Comparison of ENCODE assay signal across 8 cellular contexts in genomic region chr14:78697341-78697740, GRCh38.
DNase-seq lines count a peak whose midpoint lies in the region; ATAC-seq and TF ChIP-seq lines count a peak whose summit lies in the region.

No MANE protein-coding gene starts in this region.

- H3K36me3 Mint-ChIP-seq in osteocyte (ENCODE audit: unreplicated experiment) = no peaks in the 10 kb centered on the region
- no peaks in the 10 kb centered on the region for H3K36me3 Mint-ChIP-seq in activated T-cell treated with anti-CD3 and anti-CD28 coated beads, Interleukin-2, amount 50 U/mL, for 72 hours (ENCODE audit: insufficient read depth in 2 of 2)

- H3K27me3 Mint-ChIP-seq in osteocyte (ENCODE audit: unreplicated experiment) = no peaks in the 10 kb centered on the region
- no peaks in the 10 kb centered on the region for H3K27me3 Mint-ChIP-seq in activated T-cell treated with anti-CD3 and anti-CD28 coated beads, Interleukin-2, amount 50 U/mL, for 72 hours (ENCODE audit: low read depth)

- no peaks in the 10 kb centered on the region for H3K4me1 Mint-ChIP-seq in osteocyte (ENCODE audit: unreplicated experiment)
- no peaks in the 10 kb centered on the region for H3K4me1 Mint-ChIP-seq in activated T-cell treated with anti-CD3 and anti-CD28 coated beads, Interleukin-2, amount 50 U/mL, for 72 hours (ENCODE audit: low read depth)

- no peak for ATAC-seq in HG03039 (IDR thresholded peaks at IDR 0.05; ENCODE audit: unreplicated experiment)
- ATAC-seq in HG03439 (IDR thresholded peaks at IDR 0.05; ENCODE audit: unreplicated experiment) = no peak
- no peak for ATAC-seq in GM19395 (IDR thresholded peaks at IDR 0.05; ENCODE audit: unreplicated experiment)
- ATAC-seq in activated T-cell treated with anti-CD3 and anti-CD28 coated beads, Interleukin-2, amount 50 U/mL, for 72 hours (replicated peaks in 1 of 2) = no peak

- H3K27ac Mint-ChIP-seq in osteocyte (ENCODE audit: unreplicated experiment) = no peak overlapping the region
- H3K27ac Mint-ChIP-seq in activated T-cell treated with anti-CD3 and anti-CD28 coated beads, Interleukin-2, amount 50 U/mL, for 72 hours = no peak overlapping the region

- DNase-seq in NCI-H1694 treated with DMSO at 0.1 percent for 48 hours (lab: John Stamatoyannopoulos, UW) = peak; percentile 70
- peak; percentile 3 for DNase-seq in cerebellar cortex (ENCODE audit: low spot score)
- DNase-seq in osteocyte (ENCODE audit: extremely low spot score, unreplicated experiment) = no peak
- DNase-seq in activated T-cell treated with anti-CD3 and anti-CD28 coated beads, Interleukin-2, amount 50 U/mL, for 72 hours = no peak

- TF ChIP-seq CTCF in GM12873 (IDR thresholded peaks at IDR 0.05; ENCODE audit: insufficient read depth, low read depth, low read length, missing control alignments) = peak; percentile 55
- TF ChIP-seq CTCF in osteocyte (IDR thresholded peaks at IDR 0.05) = peak; percentile 54

- H3K9me3 Mint-ChIP-seq in osteocyte (ENCODE audit: unreplicated experiment) = no peaks in the 10 kb centered on the region
- H3K9me3 Mint-ChIP-seq in activated T-cell treated with anti-CD3 and anti-CD28 coated beads, Interleukin-2, amount 50 U/mL, for 72 hours = peaks cover 0 to 3% of the 10 kb centered on the region in 2 donors

- no peak overlapping the region for H3K4me3 Mint-ChIP-seq in osteocyte (ENCODE audit: unreplicated experiment)
- no peak overlapping the region for H3K4me3 Mint-ChIP-seq in activated T-cell treated with anti-CD3 and anti-CD28 coated beads, Interleukin-2, amount 50 U/mL, for 72 hours

Comparison
In these comparisons a context has a peak if more than half of its experiments do, and no peak if none do; other contexts are left out.
1. DNase-seq: peak in NCI-H1694 treated with DMSO at 0.1 percent for 48 hours (single experiment) and cerebellar cortex (single experiment); none in osteocyte (single experiment) and activated T-cell treated with anti-CD3 and anti-CD28 coated beads, Interleukin-2, amount 50 U/mL, for 72 hours (0 of 2).